Comparison of ENCODE assay signal across 9 cellular contexts in genomic region chr11:100827934-100828661, GRCh38.
DNase-seq lines count a peak whose midpoint lies in the region; ATAC-seq and TF ChIP-seq lines count a peak whose summit lies in the region.
"Had no signal": no experiment of that assay in that cellular context is flagged by ENCODE, and none has a peak within 500 bp of the region (broad histone marks: within the 10 kb centered on the region; RNA-seq: fewer than 3 reads in every experiment).

No MANE protein-coding gene starts in this region.

- no peak for TF ChIP-seq POLR2A in body of pancreas (IDR thresholded peaks at IDR 0.05)

- no peaks in the 10 kb centered on the region for H3K9me2 ChIP-seq in GM23338 (ENCODE audit: insufficient read depth)

- no peak overlapping the region for H2AFZ ChIP-seq in GM23338

- ATAC-seq in GM23338, result peak; percentile 86
- peak; percentile 73 for ATAC-seq in body of pancreas

- intact Hi-C loops in body of pancreas (cut with DNase I), result no loop called here

- H3K4me1 ChIP-seq in GM23338 (ENCODE audit: insufficient read depth) (peaks cover 30% of the 10 kb centered on the region), body of pancreas (no peaks in the 10 kb centered on the region)

- H3K4me2 ChIP-seq in GM23338, result 0 out of 2 replicates have a peak overlapping the region, but pooled peaks have one; percentile 1

- 86 to 90% methylated on average over 1 of the region's 1 CpG for WGBS in body of pancreas, 2 donors

- H3K4me3 ChIP-seq in GM23338 (no peak overlapping the region), body of pancreas (no peak overlapping the region)

- H3K4me3 Mint-ChIP-seq in GM23338 (no peak overlapping the region), progenitor cell of endocrine pancreas (ENCODE audit: low read depth) (no peak overlapping the region)
- H3K4me3 Mint-ChIP-seq: IgD-negative memory B cell had no signal

- H4K20me1 ChIP-seq in GM23338 (replicated peaks; ENCODE audit: insufficient read depth), result no peaks in the 10 kb centered on the region

- DNase-seq in ELR (ENCODE audit: low read depth) (peak; percentile 63), GM23338 (ENCODE audit: low spot score) (peak; percentile 68), LHCN-M2 (ENCODE audit: low read depth) (peak; percentile 35), body of pancreas (peak; percentile 12 to 25 (median 18)), progenitor cell of endocrine pancreas (ENCODE audit: low spot score, unreplicated experiment) (peak; percentile 24), anterior cingulate cortex (lab: John Stamatoyannopoulos, UW) (no peak), COLO668 (lab: John Stamatoyannopoulos, UW; ENCODE audit: unreplicated experiment) (no peak)
- no peak for DNase-seq in effector CD4-positive, alpha-beta T cell

- H3K36me3 Mint-ChIP-seq in GM23338 (ENCODE audit: low read depth), result no peaks in the 10 kb centered on the region
- no peaks in the 10 kb centered on the region for H3K36me3 Mint-ChIP-seq in progenitor cell of endocrine pancreas (ENCODE audit: insufficient read depth)
- H3K36me3 Mint-ChIP-seq: IgD-negative memory B cell had no signal

- no peaks in the 10 kb centered on the region for H3K9me3 ChIP-seq in body of pancreas

- H3K79me2 ChIP-seq in GM23338 (replicated peaks; ENCODE audit: insufficient read depth), result peaks cover 9% of the 10 kb centered on the region

- no peaks in the 10 kb centered on the region for H3K36me3 ChIP-seq in GM23338 (ENCODE audit: insufficient read depth)
- H3K36me3 ChIP-seq in body of pancreas (replicated peaks in 1 of 2; ENCODE audit: insufficient read depth in 1 of 2, low read depth in 2 of 2), result no peaks in the 10 kb centered on the region

- no peaks in the 10 kb centered on the region for H3F3A ChIP-seq in GM23338 (replicated peaks; ENCODE audit: low read depth)

- H3K27ac ChIP-seq in GM23338 (ENCODE audit: low read depth) (peak overlapping the region; percentile 73), body of pancreas (no peak overlapping the region)

- H3K27me3 Mint-ChIP-seq in GM23338 (ENCODE audit: insufficient read depth, low read depth, poor library complexity) (no peaks in the 10 kb centered on the region), progenitor cell of endocrine pancreas (no peaks in the 10 kb centered on the region)
- H3K27me3 Mint-ChIP-seq: IgD-negative memory B cell had no signal

- H3K27ac Mint-ChIP-seq in GM23338, result peak overlapping the region; percentile 93
- peak overlapping the region; percentile 87 for H3K27ac Mint-ChIP-seq in progenitor cell of endocrine pancreas

- TF ChIP-seq CTCF in GM23338 (conservative IDR thresholded peaks at IDR 0.05; ENCODE audit: low read depth in 2 of 2) (peak; percentile 43 to 52), body of pancreas (IDR thresholded peaks at IDR 0.05) (peak in 2 of 7 experiments; percentile 23), progenitor cell of endocrine pancreas (IDR thresholded peaks at IDR 0.05; ENCODE audit: unreplicated experiment) (peak; percentile 61)

- H3K4me1 Mint-ChIP-seq in GM23338, result peaks cover 54% of the 10 kb centered on the region
- H3K4me1 Mint-ChIP-seq in progenitor cell of endocrine pancreas (ENCODE audit: low read depth), result peaks cover 33% of the 10 kb centered on the region

- no peaks in the 10 kb centered on the region for H3K9me3 Mint-ChIP-seq in GM23338
- H3K9me3 Mint-ChIP-seq in progenitor cell of endocrine pancreas (ENCODE audit: low read depth), result no peaks in the 10 kb centered on the region
- H3K9me3 Mint-ChIP-seq: IgD-negative memory B cell had no signal

- no peaks in the 10 kb centered on the region for H3K27me3 ChIP-seq in GM23338 (ENCODE audit: insufficient read depth)
- no peaks in the 10 kb centered on the region for H3K27me3 ChIP-seq in body of pancreas

TF ChIP-seq in GM23338, 12 proteins besides CTCF, POLR2A, EP300 and RAD21:
- TF ChIP-seq CREB1 (CRISPR knock-in tag; IDR thresholded peaks at IDR 0.05; ENCODE audit: low read depth) (0 out of 2 replicates have a peak, but pooled peaks have one; percentile 4), POLR2AphosphoS5 (IDR thresholded peaks at IDR 0.05; ENCODE audit: low read depth) (no peak), JUNB (IDR thresholded peaks at IDR 0.05; ENCODE audit: unreplicated experiment) (no peak), STAT1 (IDR thresholded peaks at IDR 0.05; ENCODE audit: unreplicated experiment) (no peak), NANOG (IDR thresholded peaks at IDR 0.05; ENCODE audit: borderline replicate concordance) (no peak), ZNF462 (CRISPR knock-in tag; IDR thresholded peaks at IDR 0.05) (0 out of 2 replicates have a peak, but pooled peaks have one; percentile 23), EZH2 (IDR thresholded peaks at IDR 0.05; ENCODE audit: low read depth, unreplicated experiment) (no peak)

Comparison
In these comparisons a context has a peak if more than half of its experiments do, and no peak if none do; other contexts are left out.
1. DNase-seq: peak in ELR (single experiment), GM23338 (single experiment), LHCN-M2 (single experiment), body of pancreas (4 of 4) and progenitor cell of endocrine pancreas (single experiment); none in anterior cingulate cortex (0 of 58), effector CD4-positive, alpha-beta T cell (single experiment) and COLO668 (single experiment).